33 cellular contexts compared by ENCODE assay signal in genomic region chr7:50631100-50631499, GRCh38.
"Had no signal": no experiment of that assay in that cellular context is flagged by ENCODE, and none has a peak within 500 bp of the region (broad histone marks: within the 10 kb centered on the region; RNA-seq: fewer than 3 reads in every experiment).

No MANE protein-coding gene starts in this region.

- H3K9ac ChIP-seq: parathyroid adenoma had no signal

- H3K4me1 ChIP-seq: foreskin keratinocyte, vagina had no signal

- DNase-seq: activated CD4-positive, alpha-beta T cell treated with anti-CD3 and anti-CD28 coated beads for 48 hours; activated CD4-positive, alpha-beta T cell treated with anti-CD3 and anti-CD28 coated beads, Interleukin-2, amount 50 U/mL, for 48 hours; activated CD8-positive, alpha-beta memory T cell treated with anti-CD3 and anti-CD28 coated beads, Interleukin-2, amount 50 U/mL, for 48 hours; activated gamma-delta T cell; activated naive CD4-positive, alpha-beta T cell treated with anti-CD3 and anti-CD28 coated beads, Interleukin-2, amount 10 ng/mL, durations not matched to agents 7 days and 5 days; activated naive CD8-positive, alpha-beta T cell treated with anti-CD3 and anti-CD28 coated beads, Interleukin-2, amount 10 ng/mL, durations not matched to agents 7 days and 5 days; activated T-cell treated with anti-CD3 and anti-CD28 coated beads, Interleukin-2, amount 50 U/mL, for 24 hours; amniotic stem cell; dermis blood vessel endothelial cell; effector CD4-positive, alpha-beta T cell; foreskin keratinocyte; islet precursor cell; midbrain; naive thymus-derived CD4-positive, alpha-beta T cell; occipital lobe; right lobe of liver; stimulated activated CD4-positive, alpha-beta T cell treated with anti-CD3 and anti-CD28 coated beads, Interleukin-12 subunit alpha, Interleukin-12 subunit beta, amount 100 ng/mL, for 4 hours; stimulated activated CD4-positive, alpha-beta T cell treated with anti-CD3 and anti-CD28 coated beads, Interleukin-4, amount 100 ng/mL, for 1 hour; stimulated activated naive CD8-positive, alpha-beta T cell treated with anti-CD3 and anti-CD28 coated beads, Interleukin-15, Interleukin-2, amounts not matched to agents 100 U/mL and 50 U/mL, for 24 hours; T-helper 9 cell; upper lobe of left lung; WERI-Rb-1 had no signal

- H3K36me3 Mint-ChIP-seq: activated naive CD4-positive, alpha-beta T cell treated with anti-CD3 and anti-CD28 coated beads, Interleukin-2, amount 10 ng/mL, durations not matched to agents 7 days and 5 days; activated naive CD8-positive, alpha-beta T cell treated with anti-CD3 and anti-CD28 coated beads, Interleukin-2, amount 10 ng/mL, durations not matched to agents 7 days and 5 days; memory B cell had no signal

- H3K9me3 ChIP-seq: esophagus muscularis mucosa, right lobe of liver, thoracic aorta, upper lobe of left lung, vagina had no signal

- H3K4me2 ChIP-seq: hepatocyte had no signal

- ATAC-seq: activated CD4-positive, CD25-positive, alpha-beta regulatory T cell treated with anti-CD3 and anti-CD28 coated beads, Interleukin-2, amount 50 U/mL, for 24 hours; foreskin keratinocyte; naive thymus-derived CD4-positive, alpha-beta T cell; stimulated activated naive CD8-positive, alpha-beta T cell treated with anti-CD3 and anti-CD28 coated beads, Interleukin-15, Interleukin-2, amounts not matched to agents 100 U/mL and 50 U/mL, for 24 hours had no signal

- H3K27ac Mint-ChIP-seq: activated naive CD4-positive, alpha-beta T cell treated with anti-CD3 and anti-CD28 coated beads, Interleukin-2, amount 10 ng/mL, durations not matched to agents 7 days and 5 days; activated naive CD8-positive, alpha-beta T cell treated with anti-CD3 and anti-CD28 coated beads, Interleukin-2, amount 10 ng/mL, durations not matched to agents 7 days and 5 days; activated T-cell treated with anti-CD3 and anti-CD28 coated beads, Interleukin-2, amount 50 U/mL, for 24 hours; memory B cell; naive thymus-derived CD4-positive, alpha-beta T cell; T-helper 1 cell treated with Interleukin-12 subunit alpha and Interleukin-12 subunit beta and Interleukin-4 antibody, amounts not matched to agents 30 μg/mL and 1 μg/mL, for 36 hours had no signal

- H3K4me3 Mint-ChIP-seq: activated naive CD4-positive, alpha-beta T cell treated with anti-CD3 and anti-CD28 coated beads, Interleukin-2, amount 10 ng/mL, durations not matched to agents 7 days and 5 days; activated naive CD8-positive, alpha-beta T cell treated with anti-CD3 and anti-CD28 coated beads, Interleukin-2, amount 10 ng/mL, durations not matched to agents 7 days and 5 days; activated T-cell treated with anti-CD3 and anti-CD28 coated beads, Interleukin-2, amount 50 U/mL, for 24 hours; central memory CD8-positive, alpha-beta T cell; memory B cell; naive thymus-derived CD4-positive, alpha-beta T cell; neural crest cell; T-helper 1 cell treated with Interleukin-12 subunit alpha and Interleukin-12 subunit beta and Interleukin-4 antibody, amounts not matched to agents 30 μg/mL and 1 μg/mL, for 36 hours had no signal

- H3K4me1 Mint-ChIP-seq: activated naive CD4-positive, alpha-beta T cell treated with anti-CD3 and anti-CD28 coated beads, Interleukin-2, amount 10 ng/mL, durations not matched to agents 7 days and 5 days had no signal

- H2AFZ ChIP-seq: hepatocyte, parathyroid adenoma had no signal

- H3K27ac ChIP-seq: esophagus muscularis mucosa, foreskin keratinocyte, hepatocyte, parathyroid adenoma, right lobe of liver, skin epidermis, thoracic aorta, upper lobe of left lung, vagina, WERI-Rb-1 had no signal

- H3K9me3 Mint-ChIP-seq: activated naive CD4-positive, alpha-beta T cell treated with anti-CD3 and anti-CD28 coated beads, Interleukin-2, amount 10 ng/mL, durations not matched to agents 7 days and 5 days; activated naive CD8-positive, alpha-beta T cell treated with anti-CD3 and anti-CD28 coated beads, Interleukin-2, amount 10 ng/mL, durations not matched to agents 7 days and 5 days; activated T-cell treated with anti-CD3 and anti-CD28 coated beads, Interleukin-2, amount 50 U/mL, for 24 hours; central memory CD8-positive, alpha-beta T cell; memory B cell; T-helper 1 cell treated with Interleukin-12 subunit alpha and Interleukin-12 subunit beta and Interleukin-4 antibody, amounts not matched to agents 30 μg/mL and 1 μg/mL, for 36 hours had no signal

- H3K36me3 ChIP-seq: thoracic aorta, WERI-Rb-1 had no signal

- H3K27me3 ChIP-seq: esophagus muscularis mucosa, foreskin keratinocyte, hepatocyte, right lobe of liver, upper lobe of left lung, vagina had no signal

- H3K4me3 ChIP-seq: esophagus muscularis mucosa, hepatocyte, right lobe of liver, skin epidermis, thoracic aorta, upper lobe of left lung, vagina had no signal
